In the genomic region with DNA sequence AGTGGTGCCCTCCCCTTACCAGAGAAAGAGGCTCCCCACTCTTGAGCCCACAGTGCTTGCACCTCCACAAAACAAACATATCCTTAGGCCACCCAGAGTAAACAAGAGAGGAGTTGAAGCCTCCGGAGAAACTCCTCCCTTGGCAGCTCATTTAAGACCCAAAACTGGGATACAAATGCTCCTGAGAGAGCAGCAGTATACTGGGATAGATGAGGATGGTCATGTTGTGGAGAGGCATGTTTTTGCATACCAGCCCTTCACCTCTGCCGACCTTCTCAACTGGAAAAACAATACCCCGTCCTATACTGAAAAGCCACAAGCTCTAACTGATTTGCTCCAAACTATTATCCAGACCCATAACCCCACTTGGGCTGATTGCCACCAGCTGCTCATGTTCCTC, we compare ENCODE assay signal across 2 cellular contexts. TPM values are rescaled to one million over a fixed set of nuclear protein-coding genes. Genes with fewer than 3 reads are reported as not detected.
"Had no signal": no experiment of that assay in that cellular context is flagged by ENCODE, and none has a peak within 500 bp of the region (broad histone marks: within the 10 kb centered on the region; RNA-seq: fewer than 3 reads in every experiment).

No MANE protein-coding gene starts in this region.

RNA-seq across cellular contexts. Expression of a gene that starts 28.4 kb away (rescaled TPM):
- total RNA-seq: hepatocyte, mammary epithelial cell had no signal
